Comparison of ENCODE assay signal across 11 cellular contexts in genomic region chr3:112958749-112959560, GRCh38. TPM values are rescaled to one million over a fixed set of nuclear protein-coding genes. Genes with fewer than 3 reads are reported as not detected.
DNase-seq lines count a peak whose midpoint lies in the region; ATAC-seq and TF ChIP-seq lines count a peak whose summit lies in the region.
"Had no signal": no experiment of that assay in that cellular context is flagged by ENCODE, and none has a peak within 500 bp of the region (broad histone marks: within the 10 kb centered on the region; RNA-seq: fewer than 3 reads in every experiment).

No MANE protein-coding gene starts in this region.

- no peak overlapping the region for H3K27ac ChIP-seq in CD8-positive, alpha-beta memory T cell (ENCODE audit: low read depth, low read length)
- H3K27ac ChIP-seq in coronary artery = no peak overlapping the region
- H3K27ac ChIP-seq: RWPE1, sigmoid colon had no signal

- no peak overlapping the region for H3K4me3 ChIP-seq in CD8-positive, alpha-beta memory T cell (ENCODE audit: low read length)
- peak overlapping the region; percentile 5 for H3K4me3 ChIP-seq in coronary artery
- H3K4me3 ChIP-seq: sigmoid colon had no signal

- H3K36me3 ChIP-seq in CD8-positive, alpha-beta memory T cell (ENCODE audit: insufficient read depth, low read length) = no peaks in the 10 kb centered on the region
- H3K36me3 ChIP-seq: sigmoid colon had no signal

- no peaks in the 10 kb centered on the region for H3K27me3 ChIP-seq in CD8-positive, alpha-beta memory T cell (ENCODE audit: insufficient read depth, low read length, poor library complexity, severe bottlenecking)
- H3K27me3 ChIP-seq: sigmoid colon had no signal

- intact Hi-C loops in Right ventricle myocardium inferior (cut with DNase I) = no loop called here

- H3K4me1 Mint-ChIP-seq in CD8-positive, alpha-beta memory T cell = peaks cover 26 to 62% (median 59%) of the 10 kb centered on the region in 3 donors

- CTCF ChIA-PET in CD8-positive, alpha-beta memory T cell (lab: Charles Lee) = no interaction called here

- H3K9me3 ChIP-seq in CD8-positive, alpha-beta memory T cell (ENCODE audit: low read length) = peaks cover 13% of the 10 kb centered on the region

- H3K27ac Mint-ChIP-seq in CD8-positive, alpha-beta memory T cell = peak overlapping the region in 6 of 8 donors; percentile 3 to 76 (median 18)

- peaks cover 13 to 59% (median 43%) of the 10 kb centered on the region in 3 donors for H3K36me3 Mint-ChIP-seq in CD8-positive, alpha-beta memory T cell

- DNase-seq in CD8-positive, alpha-beta memory T cell = no peak
- no peak for DNase-seq in coronary artery (ENCODE audit: low spot score)
- no peak for DNase-seq in Right ventricle myocardium inferior (ENCODE audit: missing footprints)
- no peak for DNase-seq in NCI-H748 (lab: John Stamatoyannopoulos, UW; ENCODE audit: unreplicated experiment)
- no peak for DNase-seq in NCI-H2171 (lab: John Stamatoyannopoulos, UW)
- DNase-seq: kidney glomerular epithelial cell, sigmoid colon had no signal

- H3K27me3 Mint-ChIP-seq in CD8-positive, alpha-beta memory T cell = no peaks in the 10 kb centered on the region

- H3K9me3 Mint-ChIP-seq in CD8-positive, alpha-beta memory T cell = peaks cover 21 to 30% (median 28%) of the 10 kb centered on the region in 5 donors

- POLR2A ChIA-PET in CD8-positive, alpha-beta memory T cell (lab: Charles Lee) = no interaction called here

- TF ChIP-seq CTCF in coronary artery (IDR thresholded peaks at IDR 0.05) = no peak

- H3K4me3 Mint-ChIP-seq in CD8-positive, alpha-beta memory T cell = peak overlapping the region; percentile 9 to 76 (median 70)

- H3K4me1 ChIP-seq in CD8-positive, alpha-beta memory T cell (ENCODE audit: insufficient read depth, low read length) = peaks cover 13% of the 10 kb centered on the region
- H3K4me1 ChIP-seq: sigmoid colon had no signal

- ATAC-seq in GM19043 (IDR thresholded peaks at IDR 0.05; ENCODE audit: low read depth, unreplicated experiment) (peak; percentile 64), HG03378 (IDR thresholded peaks at IDR 0.05; ENCODE audit: unreplicated experiment) (peak; percentile 85), Right ventricle myocardium inferior (no peak), HG03135 (IDR thresholded peaks at IDR 0.05; ENCODE audit: unreplicated experiment) (no peak)

RNA-seq across cellular contexts. Expression of gene CD200R1, which starts 15.9 kb away (rescaled TPM):
- total RNA-seq in CD8-positive, alpha-beta memory T cell = 1 to 10 TPM; 3.5 TPM
- 14.3 TPM for polyA plus RNA-seq in CD8-positive, alpha-beta memory T cell
- 1.0 TPM for total RNA-seq in Right ventricle myocardium inferior

RNA-seq across cellular contexts. Expression of gene GTPBP8, which starts 31.8 kb away (rescaled TPM):
- 10 to 100 TPM; 29.3 to 29.4 TPM for total RNA-seq in CD8-positive, alpha-beta memory T cell
- polyA plus RNA-seq in CD8-positive, alpha-beta memory T cell = 23.9 TPM
- total RNA-seq in Right ventricle myocardium inferior = 27.6 TPM

Comparison
In these comparisons a context has a peak if more than half of its experiments do, and no peak if none do; other contexts are left out.
1. ATAC-seq: peak in GM19043 (single experiment) and HG03378 (single experiment); none in Right ventricle myocardium inferior (single experiment) and HG03135 (single experiment).